In genomic region chr14:90760055-90760444, GRCh38 we compare ENCODE assay signal across 19 cellular contexts. TPM values are rescaled to one million over a fixed set of nuclear protein-coding genes. Genes with fewer than 3 reads are reported as not detected.
A peak's percentile ranks its signal among the peaks of the same experiment; 100 is the strongest.
DNase-seq lines count a peak whose midpoint lies in the region; ATAC-seq and TF ChIP-seq lines count a peak whose summit lies in the region.
"Had no signal": no experiment of that assay in that cellular context is flagged by ENCODE, and none has a peak within 500 bp of the region (broad histone marks: within the 10 kb centered on the region; RNA-seq: fewer than 3 reads in every experiment).

No MANE protein-coding gene starts in this region.

- H3K27ac ChIP-seq in dorsolateral prefrontal cortex = peak overlapping the region in 57 of 59 donors; percentile 23 to 100 (median 98)
- peak overlapping the region in 3 of 4 donors; percentile 87 to 89 (median 88) for H3K27ac ChIP-seq in transverse colon
- H3K27ac ChIP-seq in Peyer's patch = peak overlapping the region in 1 of 4 donors; percentile 83
- H3K27ac ChIP-seq: 22Rv1, WERI-Rb-1 had no signal

- CTCF ChIA-PET in activated CD8-positive, alpha-beta memory T cell treated with anti-CD3 and anti-CD28 coated beads, Interleukin-2, amount 10 ng/mL, durations not matched to agents 7 days and 5 days (lab: Charles Lee) = interaction anchor here (0.9 to 3.8 kb wide), 10 partner anchors 9 to 458 kb away, joined by 3 to 30 read pairs (median 4); partner anchors contain the start of gene RPS6KA5

- H3K27me3 ChIP-seq in dorsolateral prefrontal cortex = no peaks in the 10 kb centered on the region
- H3K27me3 ChIP-seq in transverse colon = no peaks in the 10 kb centered on the region
- H3K27me3 ChIP-seq in Peyer's patch = no peaks in the 10 kb centered on the region
- H3K27me3 ChIP-seq: BE2C, tibial nerve had no signal

- H3K4me3 Mint-ChIP-seq in T-helper 2 cell treated with Interferon-gamma antibody and Interleukin-4, amounts not matched to agents 5 μg/mL and 100 μg/mL, for 36 hours = no peak overlapping the region
- peak overlapping the region in 2 of 8 donors; percentile 16 to 88 for H3K4me3 Mint-ChIP-seq in naive B cell
- no peak overlapping the region for H3K4me3 Mint-ChIP-seq in activated CD8-positive, alpha-beta memory T cell treated with anti-CD3 and anti-CD28 coated beads, Interleukin-2, amount 10 ng/mL, durations not matched to agents 7 days and 5 days
- H3K4me3 Mint-ChIP-seq: activated naive CD4-positive, alpha-beta T cell treated with anti-CD3 and anti-CD28 coated beads, Interleukin-2, amount 10 ng/mL, durations not matched to agents 7 days and 5 days; activated T-cell treated with anti-CD3 and anti-CD28 coated beads, Interleukin-2, amount 50 U/mL, for 4 hours; endodermal cell; stimulated activated effector memory CD8-positive, alpha-beta T cell treated with anti-CD3 and anti-CD28 coated beads, Interleukin-12 subunit alpha, Interleukin-12 subunit beta, amount 100 ng/mL, for 72 hours had no signal

- H3K36me3 ChIP-seq in transverse colon = no peaks in the 10 kb centered on the region
- H3K36me3 ChIP-seq in Peyer's patch = no peaks in the 10 kb centered on the region
- H3K36me3 ChIP-seq: BE2C had no signal

- peak; percentile 2 for DNase-seq in T-helper 2 cell treated with Interferon-gamma antibody and Interleukin-4, amounts not matched to agents 5 μg/mL and 100 μg/mL, for 36 hours (ENCODE audit: low spot score)
- no peak for DNase-seq in T-helper 2 cell
- DNase-seq in dorsolateral prefrontal cortex = no peak
- DNase-seq in naive B cell = no peak
- DNase-seq in transverse colon = no peak
- no peak for DNase-seq in Peyer's patch
- DNase-seq in NCI-H524 treated with DMSO at 0.1 percent for 48 hours (lab: John Stamatoyannopoulos, UW) = no peak
- DNase-seq in activated CD8-positive, alpha-beta memory T cell treated with anti-CD3 and anti-CD28 coated beads, Interleukin-2, amount 10 ng/mL, durations not matched to agents 7 days and 5 days = no peak
- DNase-seq: activated T-cell treated with anti-CD3 and anti-CD28 coated beads, Interleukin-2, amount 50 U/mL, for 4 hours; NCI-H2107 had no signal

- H3K4me1 ChIP-seq in transverse colon = peaks cover 9 to 20% (median 13%) of the 10 kb centered on the region in 4 donors
- H3K4me1 ChIP-seq in Peyer's patch = peaks cover 0 to 10% (median 2%) of the 10 kb centered on the region in 4 donors

- peaks cover 2% of the 10 kb centered on the region for H3K36me3 Mint-ChIP-seq in T-helper 2 cell treated with Interferon-gamma antibody and Interleukin-4, amounts not matched to agents 5 μg/mL and 100 μg/mL, for 36 hours (ENCODE audit: low read depth)
- H3K36me3 Mint-ChIP-seq in naive B cell = peaks cover 0 to 6% of the 10 kb centered on the region in 2 donors
- H3K36me3 Mint-ChIP-seq in activated CD8-positive, alpha-beta memory T cell treated with anti-CD3 and anti-CD28 coated beads, Interleukin-2, amount 10 ng/mL, durations not matched to agents 7 days and 5 days = peaks cover 3% of the 10 kb centered on the region
- H3K36me3 Mint-ChIP-seq: stimulated activated effector memory CD8-positive, alpha-beta T cell treated with anti-CD3 and anti-CD28 coated beads, Interleukin-12 subunit alpha, Interleukin-12 subunit beta, amount 100 ng/mL, for 72 hours had no signal

- peaks cover 14% of the 10 kb centered on the region for H3K4me1 Mint-ChIP-seq in T-helper 2 cell treated with Interferon-gamma antibody and Interleukin-4, amounts not matched to agents 5 μg/mL and 100 μg/mL, for 36 hours (ENCODE audit: low read depth)
- H3K4me1 Mint-ChIP-seq in naive B cell = peaks cover 17 to 23% (median 20%) of the 10 kb centered on the region in 3 donors
- H3K4me1 Mint-ChIP-seq in activated CD8-positive, alpha-beta memory T cell treated with anti-CD3 and anti-CD28 coated beads, Interleukin-2, amount 10 ng/mL, durations not matched to agents 7 days and 5 days = peaks cover 14% of the 10 kb centered on the region

- WGBS in transverse colon (ENCODE audit: low coverage in 1 of 2), 2 donors = 83% methylated on average over 1 to 4 of the region's 4 CpGs

- intact Hi-C loops in dorsolateral prefrontal cortex (cut with DNase I) = no loop called here
- intact Hi-C loops in transverse colon (cut with DNase I; ENCODE audit: low total_unique reads) = no loop called here

- in situ Hi-C loops in transverse colon (cut with MboI; ENCODE audit: low pct_ligation_motif_present in 1 of 4, low pct_unique_long_range_greater_than_20kb in 1 of 4, low sequenced_read_pairs in 3 of 4) = loop anchor here in 1 of 4 donors (10.0 kb wide), 1 partner anchor 455 kb away; no protein-coding TSS in a partner anchor

- H3K27ac Mint-ChIP-seq in T-helper 2 cell treated with Interferon-gamma antibody and Interleukin-4, amounts not matched to agents 5 μg/mL and 100 μg/mL, for 36 hours = no peak overlapping the region
- peak overlapping the region in 5 of 6 donors; percentile 49 to 90 (median 77) for H3K27ac Mint-ChIP-seq in naive B cell
- H3K27ac Mint-ChIP-seq in activated CD8-positive, alpha-beta memory T cell treated with anti-CD3 and anti-CD28 coated beads, Interleukin-2, amount 10 ng/mL, durations not matched to agents 7 days and 5 days = no peak overlapping the region
- H3K27ac Mint-ChIP-seq: endodermal cell had no signal

- H3K9me3 ChIP-seq in transverse colon = peaks cover 10 to 14% of the 10 kb centered on the region in 2 donors
- peaks cover 0 to 13% (median 0%) of the 10 kb centered on the region in 4 donors for H3K9me3 ChIP-seq in Peyer's patch
- H3K9me3 ChIP-seq: BE2C had no signal

- H3K4me3 ChIP-seq in dorsolateral prefrontal cortex (no peak overlapping the region), transverse colon (no peak overlapping the region), Peyer's patch (no peak overlapping the region)
- H3K4me3 ChIP-seq: GM12878, tibial nerve had no signal

- peaks cover 15% of the 10 kb centered on the region for H3K27me3 Mint-ChIP-seq in T-helper 2 cell treated with Interferon-gamma antibody and Interleukin-4, amounts not matched to agents 5 μg/mL and 100 μg/mL, for 36 hours (ENCODE audit: low read depth)
- peaks cover 0 to 7% (median 0%) of the 10 kb centered on the region in 3 donors for H3K27me3 Mint-ChIP-seq in naive B cell
- peaks cover 30% of the 10 kb centered on the region for H3K27me3 Mint-ChIP-seq in activated CD8-positive, alpha-beta memory T cell treated with anti-CD3 and anti-CD28 coated beads, Interleukin-2, amount 10 ng/mL, durations not matched to agents 7 days and 5 days
- H3K27me3 Mint-ChIP-seq: activated CD8-positive, alpha-beta T cell treated with anti-CD3 and anti-CD28 coated beads for 36 hours had no signal

- no peak for TF ChIP-seq EP300 in transverse colon (IDR thresholded peaks at IDR 0.05; ENCODE audit: low read depth)

- no peak for ATAC-seq in naive B cell (ENCODE audit: low read depth in 2 of 2)
- no peak for ATAC-seq in activated CD8-positive, alpha-beta memory T cell treated with anti-CD3 and anti-CD28 coated beads, Interleukin-2, amount 10 ng/mL, durations not matched to agents 7 days and 5 days
- ATAC-seq: activated CD8-positive, alpha-beta T cell treated with anti-CD3 and anti-CD28 coated beads for 36 hours; activated T-cell treated with anti-CD3 and anti-CD28 coated beads, Interleukin-2, amount 50 U/mL, for 4 hours; stimulated activated effector memory CD8-positive, alpha-beta T cell treated with anti-CD3 and anti-CD28 coated beads, Interleukin-12 subunit alpha, Interleukin-12 subunit beta, amount 100 ng/mL, for 72 hours had no signal

- H3K9me3 Mint-ChIP-seq in T-helper 2 cell treated with Interferon-gamma antibody and Interleukin-4, amounts not matched to agents 5 μg/mL and 100 μg/mL, for 36 hours = peaks cover 11% of the 10 kb centered on the region
- peaks cover 0 to 15% (median 11%) of the 10 kb centered on the region in 7 donors for H3K9me3 Mint-ChIP-seq in naive B cell
- peaks cover 2% of the 10 kb centered on the region for H3K9me3 Mint-ChIP-seq in activated CD8-positive, alpha-beta memory T cell treated with anti-CD3 and anti-CD28 coated beads, Interleukin-2, amount 10 ng/mL, durations not matched to agents 7 days and 5 days (ENCODE audit: low read depth)

- TF ChIP-seq CTCF in dorsolateral prefrontal cortex (IDR thresholded peaks at IDR 0.05 in 54 of 56, conservative IDR thresholded peaks at IDR 0.05 in 2 of 56; ENCODE audit: low read depth in 1 of 56, partially characterized antibody in 56 of 56) (no peak), transverse colon (IDR thresholded peaks at IDR 0.05) (no peak), Peyer's patch (IDR thresholded peaks at IDR 0.05) (no peak)

- TF ChIP-seq POLR2A in transverse colon (IDR thresholded peaks at IDR 0.05) (no peak), Peyer's patch (IDR thresholded peaks at IDR 0.05) (no peak)

RNA-seq across cellular contexts. Expression of gene TTC7B, which starts 56.2 kb away (rescaled TPM):
- total RNA-seq in dorsolateral prefrontal cortex = 100 to 1,000 TPM in 119 of 120 experiments, 10 to 100 TPM in 1; 90.4 to 281 (median 204) TPM
- 1 to 10 TPM in 1 of 6 donors, under 1 TPM in 1, not detected in 4; 0.39 to 1.2 TPM for polyA plus RNA-seq in naive B cell (ENCODE audit: low read depth in 6 of 6)
- total RNA-seq in transverse colon = 10 to 100 TPM in 1 of 4 donors, 1 to 10 TPM in 3; 8.4 to 11.2 (median 9.2) TPM
- total RNA-seq in Peyer's patch = 10 to 100 TPM in 2 of 4 donors, 1 to 10 TPM in 1, under 1 TPM in 1; 0.18 to 53.6 (median 11.2) TPM
- 1 to 10 TPM; 4.9 to 8.3 TPM for total RNA-seq in activated CD8-positive, alpha-beta memory T cell treated with anti-CD3 and anti-CD28 coated beads, Interleukin-2, amount 10 ng/mL, durations not matched to agents 7 days and 5 days

Comparison
In these comparisons a context has a peak if more than half of its experiments do, and no peak if none do; other contexts are left out.
1. H3K27ac Mint-ChIP-seq: peak in naive B cell (5 of 6); none in T-helper 2 cell treated with Interferon-gamma antibody and Interleukin-4, amounts not matched to agents 5 μg/mL and 100 μg/mL, for 36 hours (single experiment) and activated CD8-positive, alpha-beta memory T cell treated with anti-CD3 and anti-CD28 coated beads, Interleukin-2, amount 10 ng/mL, durations not matched to agents 7 days and 5 days (single experiment).